Comparison of ENCODE assay signal across 29 cellular contexts in the genomic region with DNA sequence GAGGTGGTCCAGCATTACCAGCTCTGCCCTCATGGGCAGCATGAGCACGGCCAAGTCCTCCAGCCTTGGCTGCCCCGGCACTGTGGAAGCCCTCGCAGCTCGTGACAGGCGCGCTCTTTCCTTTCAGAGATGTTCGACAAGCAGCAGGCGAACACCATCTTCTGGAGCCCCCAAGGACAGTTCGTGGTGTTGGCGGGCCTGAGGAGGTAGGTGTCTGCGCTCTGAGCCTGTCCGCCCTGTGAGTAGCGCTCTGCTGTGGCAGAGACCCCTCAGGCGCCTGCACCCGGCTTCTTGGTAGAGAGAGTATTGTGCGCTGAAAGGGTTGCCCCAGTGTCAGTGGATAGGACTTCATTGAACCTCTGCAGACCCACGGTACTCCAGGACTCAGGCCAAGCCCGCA.
"Had no signal": no experiment of that assay in that cellular context is flagged by ENCODE, and none has a peak within 500 bp of the region (broad histone marks: within the 10 kb centered on the region; RNA-seq: fewer than 3 reads in every experiment).

No MANE protein-coding gene starts in this region.

- H3K4me1 ChIP-seq: prostate gland, thyroid gland, transverse colon, upper lobe of left lung, vagina had no signal

- H3K27ac Mint-ChIP-seq: mesothelial cell of epicardium; nephron; stimulated activated naive B cell treated with anti-CD40 and anti-IgM and Interleukin-4, amounts not matched to agents 10 μg/mL and 1 μg/mL and 100 μg/mL, for 72 hours had no signal

- H3K27ac ChIP-seq: left ventricle myocardium inferior, prostate gland, skin epidermis, stomach, testis, thyroid gland, transverse colon, upper lobe of left lung, vagina had no signal

- FAIRE-seq: islet of Langerhans, kidney, pancreas had no signal

- H3K9me3 Mint-ChIP-seq: immature natural killer cell; mesothelial cell of epicardium; naive B cell; nephron; neural crest cell; stimulated activated naive B cell treated with anti-CD40 and anti-IgM and Interleukin-4, amounts not matched to agents 10 μg/mL and 1 μg/mL and 100 μg/mL, for 72 hours had no signal

- H3K4me1 Mint-ChIP-seq: mesothelial cell of epicardium, nephron, neural crest cell had no signal

- DNase-seq: hypothalamus; immature natural killer cell; kidney; left ventricle myocardium inferior; mesendoderm; naive B cell; nucleus accumbens; posterior cingulate gyrus; right lobe of liver; stimulated activated CD4-positive, alpha-beta T cell treated with anti-CD3 and anti-CD28 coated beads, Interleukin-12 subunit alpha, Interleukin-12 subunit beta, amount 100 ng/mL, for 4 hours; stimulated activated CD4-positive, alpha-beta T cell treated with anti-CD3 and anti-CD28 coated beads, Interleukin-15, amount 100 ng/mL, for 24 hours; stimulated activated CD4-positive, alpha-beta T cell treated with anti-CD3 and anti-CD28 coated beads, Interleukin-2, amount 100 ng/mL, for 24 hours; stimulated activated CD4-positive, alpha-beta T cell treated with anti-CD3 and anti-CD28 coated beads, Interleukin-4, amount 100 ng/mL, for 1 hour; stimulated activated naive B cell treated with anti-CD40 and anti-IgM and Interleukin-4, amounts not matched to agents 10 μg/mL and 1 μg/mL and 100 μg/mL, for 72 hours; stimulated activated naive CD8-positive, alpha-beta T cell treated with anti-CD3 and anti-CD28 coated beads, Interleukin-15, Interleukin-2, amounts not matched to agents 100 U/mL and 50 U/mL, for 24 hours; stomach; testis; thyroid gland; transverse colon; upper lobe of left lung had no signal

- H3K27me3 Mint-ChIP-seq: naive B cell; stimulated activated naive B cell treated with anti-CD40 and anti-IgM and Interleukin-4, amounts not matched to agents 10 μg/mL and 1 μg/mL and 100 μg/mL, for 72 hours had no signal

- H3K27me3 ChIP-seq: pancreas, right lobe of liver, stomach, testis, thyroid gland, transverse colon, upper lobe of left lung, vagina had no signal

- H3K9me3 ChIP-seq: left ventricle myocardium inferior, pancreas, prostate gland, right lobe of liver, stomach, testis, thyroid gland, transverse colon, upper lobe of left lung, vagina had no signal

- ATAC-seq: pancreas; stimulated activated naive B cell treated with anti-CD40 and anti-IgM and Interleukin-4, amounts not matched to agents 10 μg/mL and 1 μg/mL and 100 μg/mL, for 72 hours; stimulated activated naive CD8-positive, alpha-beta T cell treated with anti-CD3 and anti-CD28 coated beads, Interleukin-15, Interleukin-2, amounts not matched to agents 100 U/mL and 50 U/mL, for 24 hours had no signal

- H3K4me3 ChIP-seq: left ventricle myocardium inferior, lung, pancreas, prostate gland, right lobe of liver, skin epidermis, stomach, testis, thyroid gland, transverse colon, upper lobe of left lung, vagina had no signal

- H3K4me3 Mint-ChIP-seq: immature natural killer cell; mesothelial cell of epicardium; naive B cell; nephron; neural crest cell; stimulated activated naive B cell treated with anti-CD40 and anti-IgM and Interleukin-4, amounts not matched to agents 10 μg/mL and 1 μg/mL and 100 μg/mL, for 72 hours had no signal
